Comparison of ENCODE assay signal across 20 cellular contexts in the genomic region with DNA sequence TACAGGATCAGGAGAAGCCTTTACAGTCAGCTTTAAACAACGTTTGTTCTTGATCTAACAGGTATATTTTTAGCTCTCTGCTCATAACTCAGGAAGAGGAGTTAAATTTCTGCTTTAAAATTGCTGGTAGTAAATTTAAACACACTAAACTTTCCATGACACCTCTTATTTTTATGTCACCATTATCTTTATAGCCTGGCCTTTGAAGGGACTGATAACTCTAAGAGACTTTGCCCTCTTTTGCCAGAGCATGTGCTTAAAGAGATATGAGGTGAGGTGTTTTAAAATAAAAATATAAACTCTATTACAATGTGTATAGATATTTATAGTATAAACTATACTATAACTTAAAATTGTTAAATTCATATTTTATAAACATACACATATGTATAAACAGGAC.
DNase-seq lines count a peak whose midpoint lies in the region; ATAC-seq, FAIRE-seq and TF ChIP-seq lines count a peak whose summit lies in the region.
"Had no signal": no experiment of that assay in that cellular context is flagged by ENCODE, and none has a peak within 500 bp of the region (broad histone marks: within the 10 kb centered on the region; RNA-seq: fewer than 3 reads in every experiment).

No MANE protein-coding gene starts in this region.

- CTCF ChIA-PET in K562 (lab: Yijun Ruan, JAX; ENCODE audit: low intra/inter-chr PET ratio) = no interaction called here

- intact Hi-C loops in left ventricle myocardium inferior (cut with micrococcal nuclease) (no loop called here), K562 (cut with micrococcal nuclease) (no loop called here), right lobe of liver (cut with DNase I) (no loop called here)

- H3K27me3 ChIP-seq in cardiac muscle cell = no peaks in the 10 kb centered on the region
- no peaks in the 10 kb centered on the region for H3K27me3 ChIP-seq in left ventricle myocardium inferior (ENCODE audit: low read depth)
- H3K27me3 ChIP-seq in K562 (ENCODE audit: control insufficient read depth in 2 of 2, insufficient read depth in 2 of 2, low read length in 2 of 2) = no peaks in the 10 kb centered on the region
- no peaks in the 10 kb centered on the region for H3K27me3 ChIP-seq in right lobe of liver

- POLR2A ChIA-PET in K562 (lab: Yijun Ruan, JAX) = no interaction called here

- H3K36me3 ChIP-seq in cardiac muscle cell (no peaks in the 10 kb centered on the region), left ventricle myocardium inferior (no peaks in the 10 kb centered on the region), K562 (ENCODE audit: control insufficient read depth, insufficient read depth, low read length) (no peaks in the 10 kb centered on the region), right lobe of liver (no peaks in the 10 kb centered on the region)

- H3K27ac ChIP-seq in cardiac muscle cell (peak overlapping the region; percentile 76), left ventricle myocardium inferior (replicated peaks) (no peak overlapping the region), K562 (ENCODE audit: extremely low read depth, low read depth, low read length) (no peak overlapping the region), right lobe of liver (no peak overlapping the region)
- H3K27ac ChIP-seq: PC-9, RWPE1 had no signal

- no peak overlapping the region for H3K4me3 ChIP-seq in cardiac muscle cell
- H3K4me3 ChIP-seq in left ventricle myocardium inferior = no peak overlapping the region
- no peak overlapping the region for H3K4me3 ChIP-seq in K562
- H3K4me3 ChIP-seq in right lobe of liver = no peak overlapping the region
- H3K4me3 ChIP-seq: PC-9 had no signal

- BruUV-seq in K562 (replicated peaks; lab: Mats Ljungman, UMichigan) = no TSS peak

- in situ Hi-C loops in K562 (cut with MboI) = no loop called here

- no peak for TF ChIP-seq POLR2A in K562 (conservative IDR thresholded peaks at IDR 0.05)
- TF ChIP-seq POLR2A in right lobe of liver (IDR thresholded peaks at IDR 0.05) = no peak

- 0% methylated on average over 1 of the region's 1 CpG for WGBS in K562 (ENCODE audit: insufficient coverage, low coverage, missing lambda C conversion rate)
- 0% methylated on average over 1 of the region's 1 CpG for WGBS in right lobe of liver (ENCODE audit: insufficient coverage, low coverage, low lambda C conversion rate, missing lambda C conversion rate)

- no peaks in the 10 kb centered on the region for H3K36me3 Mint-ChIP-seq in mesothelial cell of epicardium

- H3K9me3 Mint-ChIP-seq in mesothelial cell of epicardium = no peaks in the 10 kb centered on the region
- H3K9me3 Mint-ChIP-seq: H9 had no signal

- H3K4me1 ChIP-seq in cardiac muscle cell (ENCODE audit: low read depth) = peaks cover 15% of the 10 kb centered on the region
- no peaks in the 10 kb centered on the region for H3K4me1 ChIP-seq in left ventricle myocardium inferior
- H3K4me1 ChIP-seq in K562 (replicated peaks in 1 of 2; ENCODE audit: control insufficient read depth in 2 of 2, insufficient read depth in 2 of 2, low read length in 2 of 2) = no peaks in the 10 kb centered on the region
- H3K4me1 ChIP-seq in right lobe of liver = no peaks in the 10 kb centered on the region

- no peaks in the 10 kb centered on the region for H4K20me1 ChIP-seq in K562 (replicated peaks; ENCODE audit: control insufficient read depth, insufficient read depth, low read length)

- peaks cover 4% of the 10 kb centered on the region for H3K27me3 Mint-ChIP-seq in mesothelial cell of epicardium (ENCODE audit: low read depth)
- H3K27me3 Mint-ChIP-seq: B cell had no signal

- no peak for TF ChIP-seq EP300 in K562 (IDR thresholded peaks at IDR 0.05; ENCODE audit: low read length)

- H3K9me1 ChIP-seq in K562 (ENCODE audit: control insufficient read depth, insufficient read depth, low read length) = no peaks in the 10 kb centered on the region

- no peaks in the 10 kb centered on the region for H3K9me3 ChIP-seq in cardiac muscle cell (ENCODE audit: low read depth)
- peaks cover 4% of the 10 kb centered on the region for H3K9me3 ChIP-seq in left ventricle myocardium inferior (replicated peaks)
- no peaks in the 10 kb centered on the region for H3K9me3 ChIP-seq in K562 (replicated peaks; ENCODE audit: control insufficient read depth, insufficient read depth, low read depth, low read length)
- H3K9me3 ChIP-seq in right lobe of liver = no peaks in the 10 kb centered on the region

- H3K79me2 ChIP-seq in K562 (ENCODE audit: control insufficient read depth, insufficient read depth, low read length) = no peaks in the 10 kb centered on the region

- H3K4me1 Mint-ChIP-seq in mesothelial cell of epicardium = peaks cover 8% of the 10 kb centered on the region
- H3K4me1 Mint-ChIP-seq: B cell had no signal

- no peak for FAIRE-seq in K562 (lab: Jason Lieb, UNC)
- FAIRE-seq: G401.6, HTR-8/SVneo had no signal

- no peak for TF ChIP-seq CTCF in cardiac muscle cell (IDR thresholded peaks at IDR 0.05; ENCODE audit: low read depth, low read length)
- TF ChIP-seq CTCF in left ventricle myocardium inferior (IDR thresholded peaks at IDR 0.05; ENCODE audit: borderline replicate concordance) = no peak
- no peak for TF ChIP-seq CTCF in K562 (IDR thresholded peaks at IDR 0.05 in 2 of 3, conservative IDR thresholded peaks at IDR 0.05 in 1 of 3; ENCODE audit: insufficient read depth in 2 of 3, low read depth in 1 of 3, low read length in 3 of 3)
- no peak for TF ChIP-seq CTCF in mesothelial cell of epicardium (IDR thresholded peaks at IDR 0.05; ENCODE audit: unreplicated experiment)
- no peak for TF ChIP-seq CTCF in right lobe of liver (IDR thresholded peaks at IDR 0.05)

- no peak overlapping the region for H3K4me2 ChIP-seq in K562 (ENCODE audit: insufficient read depth, low read length)
- H3K4me2 ChIP-seq: PC-9 had no signal

- TF ChIP-seq RAD21 in K562 (CRISPR knock-in tag; conservative IDR thresholded peaks at IDR 0.05 in 1 of 2, IDR thresholded peaks at IDR 0.05 in 1 of 2) = no peak

- no peak overlapping the region for H3K4me3 Mint-ChIP-seq in mesothelial cell of epicardium
- H3K4me3 Mint-ChIP-seq: B cell, H9 had no signal

- ATAC-seq in K562 (no peak), right lobe of liver (no peak)

- peak in 1 of 2 donors; percentile 48 for DNase-seq in cardiac muscle cell (ENCODE audit: low read depth in 1 of 2, low spot score in 1 of 2)
- no peak for DNase-seq in left ventricle myocardium inferior
- no peak for DNase-seq in K562 (ENCODE audit: extremely low read depth in 1 of 4, low spot score in 3 of 4)
- DNase-seq in mesothelial cell of epicardium (ENCODE audit: low spot score in 2 of 2, unreplicated experiment in 2 of 2) = no peak
- DNase-seq in MV-4-11 (lab: John Stamatoyannopoulos, UW) = no peak
- no peak for DNase-seq in NCI-H187 treated with DMSO at 0.1 percent for 48 hours (lab: John Stamatoyannopoulos, UW)
- no peak for DNase-seq in epidermal melanocyte (ENCODE audit: insufficient read length, low spot score)
- DNase-seq in right lobe of liver = no peak
- DNase-seq: 8988T, COR-L47, H9, NCI-H1417 treated with DMSO at 0.1 percent for 48 hours, NCI-H1930, NCI-H345, NCI-H524 treated with DMSO at 0.1 percent for 48 hours, PC-9 had no signal

- H3K27ac Mint-ChIP-seq in mesothelial cell of epicardium = peak overlapping the region; percentile 27
- H3K27ac Mint-ChIP-seq: B cell, H9 had no signal

- no peak overlapping the region for H2AFZ ChIP-seq in K562 (ENCODE audit: low read depth, low read length)
- H2AFZ ChIP-seq: PC-9 had no signal

- H3K9ac ChIP-seq in K562 (ENCODE audit: insufficient read depth in 1 of 2, low read depth in 2 of 2, low read length in 2 of 2) = no peak overlapping the region

TF ChIP-seq in K562, 482 proteins besides CTCF, POLR2A, EP300 and RAD21:
- TF ChIP-seq, protein P1, sequence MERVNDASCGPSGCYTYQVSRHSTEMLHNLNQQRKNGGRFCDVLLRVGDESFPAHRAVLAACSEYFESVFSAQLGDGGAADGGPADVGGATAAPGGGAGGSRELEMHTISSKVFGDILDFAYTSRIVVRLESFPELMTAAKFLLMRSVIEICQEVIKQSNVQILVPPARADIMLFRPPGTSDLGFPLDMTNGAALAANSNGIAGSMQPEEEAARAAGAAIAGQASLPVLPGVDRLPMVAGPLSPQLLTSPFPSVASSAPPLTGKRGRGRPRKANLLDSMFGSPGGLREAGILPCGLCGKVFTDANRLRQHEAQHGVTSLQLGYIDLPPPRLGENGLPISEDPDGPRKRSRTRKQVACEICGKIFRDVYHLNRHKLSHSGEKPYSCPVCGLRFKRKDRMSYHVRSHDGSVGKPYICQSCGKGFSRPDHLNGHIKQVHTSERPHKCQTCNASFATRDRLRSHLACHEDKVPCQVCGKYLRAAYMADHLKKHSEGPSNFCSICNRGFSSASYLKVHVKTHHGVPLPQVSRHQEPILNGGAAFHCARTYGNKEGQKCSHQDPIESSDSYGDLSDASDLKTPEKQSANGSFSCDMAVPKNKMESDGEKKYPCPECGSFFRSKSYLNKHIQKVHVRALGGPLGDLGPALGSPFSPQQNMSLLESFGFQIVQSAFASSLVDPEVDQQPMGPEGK (CRISPR knock-in tag; IDR thresholded peaks at IDR 0.05; ENCODE audit: borderline replicate concordance) = no peak
- TF ChIP-seq CBFA2T3 (IDR thresholded peaks at IDR 0.05) (peak; percentile 33; the same call in 1 of the 2 replicates), TCF3 (CRISPR knock-in tag; IDR thresholded peaks at IDR 0.05) (peak; percentile 30; the same call in 1 of the 2 replicates), ZBED1 (IDR thresholded peaks at IDR 0.05) (no peak)
